In genomic region chr7:156496491-156497264, GRCh38 we compare ENCODE assay signal across 1 cellular context.
TF ChIP-seq lines count a peak whose summit lies in the region.

No MANE protein-coding gene starts in this region.

TF ChIP-seq in K562, 482 proteins besides CTCF, POLR2A, EP300 and RAD21 (continued from another document):
- TF ChIP-seq ELF2 (CRISPR knock-in tag; IDR thresholded peaks at IDR 0.05), result no peak
